1 cellular context compared by ENCODE assay signal in genomic region chr5:74627511-74628120, GRCh38.
TF ChIP-seq lines count a peak whose summit lies in the region.

No MANE protein-coding gene starts in this region.

TF ChIP-seq in IMR-90, 13 proteins besides CTCF, POLR2A, EP300 and RAD21:
- TF ChIP-seq SMC3 (IDR thresholded peaks at IDR 0.05; ENCODE audit: low read depth, low read length) (no peak), CEBPB (IDR thresholded peaks at IDR 0.05; ENCODE audit: low read depth, low read length) (no peak)
